Comparison of ENCODE assay signal across 24 cellular contexts in the genomic region with DNA sequence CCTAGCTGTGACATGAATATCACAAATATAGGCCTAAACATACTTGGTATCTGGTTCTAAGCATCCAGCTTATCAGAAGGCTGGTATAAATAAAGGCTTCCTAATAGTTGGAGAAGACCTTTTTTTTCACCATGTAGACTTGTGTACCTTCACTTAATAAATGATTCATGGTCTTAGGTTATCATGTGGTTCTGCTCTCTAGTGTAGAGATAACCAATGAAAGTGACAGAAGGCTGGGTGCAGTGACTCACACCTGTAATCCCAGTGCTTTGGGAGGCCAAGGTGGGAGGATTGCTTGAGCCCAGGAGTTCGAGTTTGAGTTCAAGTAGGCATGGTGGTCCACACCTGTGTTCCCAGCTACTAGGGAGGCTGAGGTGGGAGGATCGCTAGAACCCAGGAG. TPM values are rescaled to one million over a fixed set of nuclear protein-coding genes. Genes with fewer than 3 reads are reported as not detected.
DNase-seq lines count a peak whose midpoint lies in the region; ATAC-seq and TF ChIP-seq lines count a peak whose summit lies in the region.
"Had no signal": no experiment of that assay in that cellular context is flagged by ENCODE, and none has a peak within 500 bp of the region (broad histone marks: within the 10 kb centered on the region; RNA-seq: fewer than 3 reads in every experiment).

No MANE protein-coding gene starts in this region.

- peaks cover 37% of the 10 kb centered on the region for H3K4me1 Mint-ChIP-seq in activated T-cell treated with anti-CD3 and anti-CD28 coated beads, Interleukin-2, amount 50 U/mL, for 24 hours (ENCODE audit: low read depth)

- no peaks in the 10 kb centered on the region for H3K27me3 Mint-ChIP-seq in activated T-cell treated with anti-CD3 and anti-CD28 coated beads, Interleukin-2, amount 50 U/mL, for 24 hours
- H3K27me3 Mint-ChIP-seq: memory B cell, progenitor cell of endocrine pancreas had no signal

- no peak overlapping the region for H3K4me3 ChIP-seq in gastroesophageal sphincter
- H3K4me3 ChIP-seq: adrenal gland, cardiac muscle cell, dorsolateral prefrontal cortex, GM23338, PC-9, SJCRH30, spleen had no signal

- no peak overlapping the region for H3K27ac ChIP-seq in gastroesophageal sphincter
- H3K27ac ChIP-seq: cardiac muscle cell, dorsolateral prefrontal cortex, HL-60, PC-9, SJCRH30, spleen had no signal

- peak overlapping the region; percentile 19 for H3K4me3 Mint-ChIP-seq in activated T-cell treated with anti-CD3 and anti-CD28 coated beads, Interleukin-2, amount 50 U/mL, for 24 hours
- H3K4me3 Mint-ChIP-seq: GM23338, memory B cell, WTC11 had no signal

- peaks cover 0 to 34% (median 15%) of the 10 kb centered on the region in 3 donors for H3K4me1 ChIP-seq in gastroesophageal sphincter
- H3K4me1 ChIP-seq: SJCRH30 had no signal

- no peaks in the 10 kb centered on the region for H3K9me3 Mint-ChIP-seq in activated T-cell treated with anti-CD3 and anti-CD28 coated beads, Interleukin-2, amount 50 U/mL, for 24 hours
- H3K9me3 Mint-ChIP-seq: GM23338, memory B cell, WTC11 had no signal

- peaks cover 78% of the 10 kb centered on the region for H3K36me3 Mint-ChIP-seq in activated T-cell treated with anti-CD3 and anti-CD28 coated beads, Interleukin-2, amount 50 U/mL, for 24 hours (ENCODE audit: low read depth)

- peak overlapping the region; percentile 85 for H3K27ac Mint-ChIP-seq in activated T-cell treated with anti-CD3 and anti-CD28 coated beads, Interleukin-2, amount 50 U/mL, for 24 hours
- H3K27ac Mint-ChIP-seq: GM23338, progenitor cell of endocrine pancreas, WTC11 had no signal

- TF ChIP-seq EP300 in gastroesophageal sphincter (IDR thresholded peaks at IDR 0.05): no peak

- 79 to 81% methylated on average over 2 of the region's 2 CpGs for WGBS in gastroesophageal sphincter (ENCODE audit: low coverage in 1 of 2), 2 donors

- no peaks in the 10 kb centered on the region for H3K9me3 ChIP-seq in gastroesophageal sphincter
- H3K9me3 ChIP-seq: adrenal gland, SJCRH30, spleen had no signal

- peaks cover 0 to 51% of the 10 kb centered on the region in 2 donors for H3K36me3 ChIP-seq in gastroesophageal sphincter

- TF ChIP-seq CTCF in gastroesophageal sphincter (IDR thresholded peaks at IDR 0.05): no peak

- no peak for DNase-seq in activated T-cell treated with anti-CD3 and anti-CD28 coated beads, Interleukin-2, amount 50 U/mL, for 24 hours
- DNase-seq in activated T-cell treated with anti-CD3 and anti-CD28 coated beads, Interleukin-2, amount 50 U/mL, for 1 hour: no peak
- DNase-seq in ELR (ENCODE audit: low read depth): peak; percentile 20
- peak; percentile 36 for DNase-seq in amniotic epithelial cell (ENCODE audit: low read depth)
- DNase-seq in renal cortical epithelial cell (ENCODE audit: low read depth): peak; percentile 9
- DNase-seq: activated T-cell treated with anti-CD3 and anti-CD28 coated beads for 4 hours, adrenal gland, dorsolateral prefrontal cortex, foreskin melanocyte, MV-4-11, NCI-H187, NCI-H2227 treated with DMSO at 0.1 percent for 48 hours, PC-9, SJCRH30, spleen had no signal

- ATAC-seq in GM19452 (IDR thresholded peaks at IDR 0.05; ENCODE audit: unreplicated experiment) (no peak), GM21717 (IDR thresholded peaks at IDR 0.05; ENCODE audit: unreplicated experiment) (no peak), gastroesophageal sphincter (no peak)
- ATAC-seq: GM23338, WTC11 had no signal

- no peaks in the 10 kb centered on the region for H3K27me3 ChIP-seq in gastroesophageal sphincter
- H3K27me3 ChIP-seq: adrenal gland, cardiac muscle cell, dorsolateral prefrontal cortex, SJCRH30, spleen had no signal

- TF ChIP-seq POLR2A in gastroesophageal sphincter (IDR thresholded peaks at IDR 0.05): no peak

RNA-seq across cellular contexts. Expression of gene DDX19A, which starts 3.1 kb away (rescaled TPM):
- 39.1 and 56.8 TPM in 2 replicates for total RNA-seq in renal cortical epithelial cell
- 10 to 100 TPM; 44.4 to 63.3 (median 50.7) TPM for total RNA-seq in gastroesophageal sphincter

RNA-seq across cellular contexts. Expression of gene DDX19B, which starts 50.8 kb away (rescaled TPM):
- total RNA-seq in renal cortical epithelial cell: 24.5 and 28.4 TPM in 2 replicates
- total RNA-seq in gastroesophageal sphincter: 10 to 100 TPM; 25.4 to 44.0 (median 30.4) TPM

Comparison
In these comparisons a context has a peak if more than half of its experiments do, and no peak if none do; other contexts are left out.
1. DNase-seq: peak in ELR (single experiment), amniotic epithelial cell (single experiment) and renal cortical epithelial cell (single experiment); none in activated T-cell treated with anti-CD3 and anti-CD28 coated beads, Interleukin-2, amount 50 U/mL, for 24 hours (single experiment) and activated T-cell treated with anti-CD3 and anti-CD28 coated beads, Interleukin-2, amount 50 U/mL, for 1 hour (single experiment).